In the genomic region with DNA sequence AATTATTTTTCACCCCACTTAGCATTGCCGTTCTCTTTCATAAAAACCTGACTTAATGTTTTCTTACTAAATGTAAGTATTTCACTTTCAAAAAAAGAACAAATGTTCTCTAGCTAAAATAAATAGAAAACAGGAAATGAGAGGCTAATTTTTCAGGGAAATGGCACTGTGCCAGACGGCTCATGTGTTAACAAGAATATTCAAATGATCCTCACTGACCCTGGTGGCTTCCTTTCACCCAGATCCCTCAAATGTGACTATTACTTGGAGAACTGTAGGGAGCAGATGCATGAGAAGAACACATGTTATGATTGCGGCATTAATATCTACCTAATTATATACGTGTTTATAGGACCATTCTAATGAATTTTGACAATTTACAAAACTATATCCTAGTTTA, we compare ENCODE assay signal across 14 cellular contexts.
"Had no signal": no experiment of that assay in that cellular context is flagged by ENCODE, and none has a peak within 500 bp of the region (broad histone marks: within the 10 kb centered on the region; RNA-seq: fewer than 3 reads in every experiment).

No MANE protein-coding gene starts in this region.

- H3K4me1 ChIP-seq: psoas muscle had no signal

- H3K27ac ChIP-seq: psoas muscle had no signal

- DNase-seq: activated CD4-positive, alpha-beta T cell treated with anti-CD3 and anti-CD28 coated beads, Interleukin-2, amount 50 U/mL, for 1 hour; activated effector memory CD4-positive, alpha-beta T cell treated with anti-CD3 and anti-CD28 coated beads, Interleukin-2, amount 50 U/mL, for 16 hours; activated T-cell treated with anti-CD3 and anti-CD28 coated beads, Interleukin-2, amount 50 U/mL, for 1 hour; amygdala; endodermal cell; glutamatergic neuron; immature natural killer cell; natural killer cell; occipital lobe; psoas muscle; stimulated activated CD4-positive, alpha-beta T cell treated with anti-CD3 and anti-CD28 coated beads, Interleukin-12 subunit alpha, Interleukin-12 subunit beta, amount 100 ng/mL, for 4 hours; stimulated activated naive CD4-positive, alpha-beta T cell; substantia nigra; trophoblast cell had no signal

- H3K4me3 ChIP-seq: psoas muscle had no signal
